In genomic region chr7:7181519-7182155, GRCh38 we compare ENCODE assay signal across 8 cellular contexts. TPM values are rescaled to one million over a fixed set of nuclear protein-coding genes. Genes with fewer than 3 reads are reported as not detected.
DNase-seq lines count a peak whose midpoint lies in the region; ATAC-seq and TF ChIP-seq lines count a peak whose summit lies in the region.

No MANE protein-coding gene starts in this region.

- H3K36me3 ChIP-seq in muscle layer of duodenum (ENCODE audit: control insufficient read depth in 1 of 2, insufficient read depth in 2 of 2, low read length in 2 of 2) (no peaks in the 10 kb centered on the region), thymus (ENCODE audit: control insufficient read depth, insufficient read depth) (no peaks in the 10 kb centered on the region)

- H3K4me3 Mint-ChIP-seq in activated CD4-positive, alpha-beta memory T cell treated with anti-CD3 and anti-CD28 coated beads, Interleukin-2, amount 10 ng/mL, durations not matched to agents 7 days and 5 days = peak overlapping the region; percentile 93

- ATAC-seq in GM18867 (IDR thresholded peaks at IDR 0.05; ENCODE audit: unreplicated experiment) (peak; percentile 45), HG03066 (IDR thresholded peaks at IDR 0.05; ENCODE audit: low read depth, unreplicated experiment) (peak; percentile 48)

- H3K4me3 ChIP-seq in epithelial cell of proximal tubule (ENCODE audit: low read depth, low read length) (peak overlapping the region; percentile 65), muscle layer of duodenum (ENCODE audit: low read depth in 1 of 2, low read length in 2 of 2) (peak overlapping the region; percentile 93), thymus (ENCODE audit: low read length) (peak overlapping the region; percentile 69)

- POLR2A ChIA-PET in activated CD4-positive, alpha-beta memory T cell treated with anti-CD3 and anti-CD28 coated beads, Interleukin-2, amount 10 ng/mL, durations not matched to agents 7 days and 5 days (lab: Charles Lee) = interaction anchor here (0.6 to 5.6 kb wide), 34 partner anchors 10 to 944 kb away, joined by 3 to 131 read pairs (median 4); partner anchors contain the start of genes GLCCI1 and UMAD1

- H3K36me3 Mint-ChIP-seq in activated CD4-positive, alpha-beta memory T cell treated with anti-CD3 and anti-CD28 coated beads, Interleukin-2, amount 10 ng/mL, durations not matched to agents 7 days and 5 days (ENCODE audit: low read depth) = peaks cover 41% of the 10 kb centered on the region

- H3K4me1 ChIP-seq in muscle layer of duodenum (ENCODE audit: control insufficient read depth in 1 of 2, insufficient read depth in 2 of 2, low read length in 2 of 2) = peaks cover 0 to 14% of the 10 kb centered on the region in 2 donors
- peaks cover 11% of the 10 kb centered on the region for H3K4me1 ChIP-seq in thymus (ENCODE audit: control insufficient read depth, insufficient read depth, low read length)

- no peaks in the 10 kb centered on the region for H3K27me3 Mint-ChIP-seq in activated CD4-positive, alpha-beta memory T cell treated with anti-CD3 and anti-CD28 coated beads, Interleukin-2, amount 10 ng/mL, durations not matched to agents 7 days and 5 days

- peak; percentile 15 for DNase-seq in AG08396 (ENCODE audit: low spot score)
- peak; percentile 20 for DNase-seq in NCI-H510A (lab: John Stamatoyannopoulos, UW)
- DNase-seq in activated CD4-positive, alpha-beta memory T cell treated with anti-CD3 and anti-CD28 coated beads, Interleukin-2, amount 10 ng/mL, durations not matched to agents 7 days and 5 days = peak; percentile 55
- peak; percentile 62 for DNase-seq in epithelial cell of proximal tubule (ENCODE audit: low read depth)

- no peaks in the 10 kb centered on the region for H3K9me3 ChIP-seq in muscle layer of duodenum (ENCODE audit: control insufficient read depth in 1 of 2, low read length in 2 of 2)
- no peaks in the 10 kb centered on the region for H3K9me3 ChIP-seq in thymus (ENCODE audit: control insufficient read depth)

- H3K27ac ChIP-seq in muscle layer of duodenum (ENCODE audit: low read length) (peak overlapping the region; percentile 99), thymus (ENCODE audit: low read depth) (peak overlapping the region; percentile 98)

- H3K27me3 ChIP-seq in muscle layer of duodenum (ENCODE audit: low read depth, low read length) (no peaks in the 10 kb centered on the region), thymus (ENCODE audit: control insufficient read depth, insufficient read depth) (no peaks in the 10 kb centered on the region)

- WGBS in thymus = under 1% methylated on average over 12 of the region's 12 CpGs

- CTCF ChIA-PET in activated CD4-positive, alpha-beta memory T cell treated with anti-CD3 and anti-CD28 coated beads, Interleukin-2, amount 10 ng/mL, durations not matched to agents 7 days and 5 days (lab: Charles Lee) = interaction anchor here (0.7 to 5.6 kb wide), 11 partner anchors 9 to 242 kb away, joined by 3 to 53 read pairs (median 5); no protein-coding TSS in a partner anchor

- no peaks in the 10 kb centered on the region for H3K9me3 Mint-ChIP-seq in activated CD4-positive, alpha-beta memory T cell treated with anti-CD3 and anti-CD28 coated beads, Interleukin-2, amount 10 ng/mL, durations not matched to agents 7 days and 5 days

- peak overlapping the region; percentile 100 for H3K27ac Mint-ChIP-seq in activated CD4-positive, alpha-beta memory T cell treated with anti-CD3 and anti-CD28 coated beads, Interleukin-2, amount 10 ng/mL, durations not matched to agents 7 days and 5 days

- no peak for TF ChIP-seq CTCF in epithelial cell of proximal tubule (conservative IDR thresholded peaks at IDR 0.05; ENCODE audit: low read depth, low read length)

- H3K4me1 Mint-ChIP-seq in activated CD4-positive, alpha-beta memory T cell treated with anti-CD3 and anti-CD28 coated beads, Interleukin-2, amount 10 ng/mL, durations not matched to agents 7 days and 5 days = peaks cover 27% of the 10 kb centered on the region

RNA-seq across cellular contexts. Expression of gene C1GALT1, which starts 0.7 kb away (rescaled TPM):
- 10 to 100 TPM; 63.4 to 64.1 TPM for total RNA-seq in activated CD4-positive, alpha-beta memory T cell treated with anti-CD3 and anti-CD28 coated beads, Interleukin-2, amount 10 ng/mL, durations not matched to agents 7 days and 5 days
- 34.9 and 39.4 TPM in 2 replicates for total RNA-seq in epithelial cell of proximal tubule
- 12.7 TPM for polyA plus RNA-seq in thymus

Comparison
In these comparisons a context has a peak if more than half of its experiments do, and no peak if none do; other contexts are left out.
1. Peak in every context shown above with its lines: DNase-seq, ATAC-seq, H3K4me3 ChIP-seq and H3K27ac ChIP-seq.